In genomic region chr10:131387018-131387529, GRCh38 we compare ENCODE assay signal across 17 cellular contexts.
DNase-seq lines count a peak whose midpoint lies in the region; ATAC-seq and TF ChIP-seq lines count a peak whose summit lies in the region.
"Had no signal": no experiment of that assay in that cellular context is flagged by ENCODE, and none has a peak within 500 bp of the region (broad histone marks: within the 10 kb centered on the region; RNA-seq: fewer than 3 reads in every experiment).

No MANE protein-coding gene starts in this region.

- H3F3A ChIP-seq in GM23338 (replicated peaks; ENCODE audit: low read depth) = no peaks in the 10 kb centered on the region

- H3K4me2 ChIP-seq in GM23338 = no peak overlapping the region
- H3K4me2 ChIP-seq in neuronal stem cell (ENCODE audit: insufficient read depth, low read length, poor library complexity, severe bottlenecking) = no peak overlapping the region
- H3K4me2 ChIP-seq: A549 had no signal

- TF ChIP-seq CTCF in GM23338 (conservative IDR thresholded peaks at IDR 0.05; ENCODE audit: low read depth in 2 of 2) (no peak), endodermal cell (conservative IDR thresholded peaks at IDR 0.05) (no peak), gastrocnemius medialis (IDR thresholded peaks at IDR 0.05 in 4 of 5, conservative IDR thresholded peaks at IDR 0.05 in 1 of 5) (no peak), gastroesophageal sphincter (IDR thresholded peaks at IDR 0.05) (no peak)

- no peak overlapping the region for H2BK12ac ChIP-seq in neuronal stem cell (ENCODE audit: low read length)

- H3K27me3 Mint-ChIP-seq in GM23338 (ENCODE audit: insufficient read depth, low read depth, poor library complexity) = peaks cover 4% of the 10 kb centered on the region
- peaks cover 30% of the 10 kb centered on the region for H3K27me3 Mint-ChIP-seq in endodermal cell (ENCODE audit: insufficient read depth)

- H3K79me1 ChIP-seq in neuronal stem cell (ENCODE audit: low read depth, low read length) = no peaks in the 10 kb centered on the region

- peak; percentile 6 for DNase-seq in GM23338 (ENCODE audit: low spot score)
- DNase-seq in H7 = peak; percentile 72
- peak; percentile 53 for DNase-seq in endodermal cell
- no peak for DNase-seq in neuronal stem cell (ENCODE audit: low spot score)
- DNase-seq in CD1c-positive myeloid dendritic cell (ENCODE audit: extremely low spot score) = no peak
- DNase-seq in gastrocnemius medialis = no peak
- DNase-seq: BE2C; CD8-positive, alpha-beta T cell; COR-L47; DMS153; DND-41; GDM1; IMR-90 had no signal

- H3K27me3 ChIP-seq in GM23338 (ENCODE audit: insufficient read depth) = no peaks in the 10 kb centered on the region
- H3K27me3 ChIP-seq in H7 (ENCODE audit: control insufficient read depth, insufficient read depth, low read length) = 0 out of 2 replicates have a peak, but pooled peaks cover 1% of the 10 kb centered on the region
- H3K27me3 ChIP-seq in endodermal cell (ENCODE audit: control insufficient read depth, insufficient read depth, low read length, poor library complexity, severe bottlenecking) = no peaks in the 10 kb centered on the region
- no peaks in the 10 kb centered on the region for H3K27me3 ChIP-seq in neuronal stem cell (ENCODE audit: control insufficient read depth in 3 of 3, insufficient read depth in 3 of 3, low read depth in 1 of 3, low read length in 3 of 3)
- no peaks in the 10 kb centered on the region for H3K27me3 ChIP-seq in gastrocnemius medialis
- H3K27me3 ChIP-seq in gastroesophageal sphincter = peaks cover 28% of the 10 kb centered on the region
- H3K27me3 ChIP-seq: BE2C had no signal

- H3K4me3 ChIP-seq in GM23338 (no peak overlapping the region), H7 (ENCODE audit: insufficient read depth, low read depth, low read length) (no peak overlapping the region), endodermal cell (ENCODE audit: low read length) (no peak overlapping the region), neuronal stem cell (ENCODE audit: low read length in 2 of 2) (no peak overlapping the region), gastrocnemius medialis (no peak overlapping the region), gastroesophageal sphincter (no peak overlapping the region)
- H3K4me3 ChIP-seq: A549 had no signal

- no peaks in the 10 kb centered on the region for H4K20me1 ChIP-seq in GM23338 (replicated peaks; ENCODE audit: insufficient read depth)

- no peak overlapping the region for H2BK120ac ChIP-seq in neuronal stem cell (ENCODE audit: low read depth, low read length)

- no peak overlapping the region for H3K4ac ChIP-seq in neuronal stem cell (ENCODE audit: low read length)

- H3K9ac ChIP-seq in endodermal cell (ENCODE audit: extremely low read depth, low read length, poor library complexity, severe bottlenecking) (no peak overlapping the region), neuronal stem cell (ENCODE audit: low read depth, low read length, poor library complexity) (no peak overlapping the region)

- H3K23ac ChIP-seq in neuronal stem cell (ENCODE audit: low read depth, low read length, poor library complexity) = no peak overlapping the region

- 38 to 52% methylated on average over 9 to 11 of the region's 11 CpGs for WGBS in endodermal cell (ENCODE audit: insufficient coverage in 1 of 2, insufficient read length in 1 of 2), 2 experiments
- WGBS in neuronal stem cell (ENCODE audit: extremely low coverage in 2 of 2, insufficient read length in 2 of 2, insufficient replicate concordance in 1 of 2), 2 donors = no CpG with 5 or more reads among the region's 11 CpGs
- 29 to 31% methylated on average over 5 to 11 of the region's 11 CpGs for WGBS in gastroesophageal sphincter (ENCODE audit: low coverage in 1 of 2), 2 donors

- TF ChIP-seq POLR2A in gastrocnemius medialis (IDR thresholded peaks at IDR 0.05) (no peak), gastroesophageal sphincter (IDR thresholded peaks at IDR 0.05) (no peak)

- H2AFZ ChIP-seq in GM23338 (no peak overlapping the region), neuronal stem cell (ENCODE audit: low read length) (no peak overlapping the region)

- H3K36me3 ChIP-seq in GM23338 (ENCODE audit: insufficient read depth) = no peaks in the 10 kb centered on the region
- H3K36me3 ChIP-seq in H7 (replicated peaks; ENCODE audit: control insufficient read depth, insufficient read depth, low read length) = no peaks in the 10 kb centered on the region
- no peaks in the 10 kb centered on the region for H3K36me3 ChIP-seq in endodermal cell (ENCODE audit: control insufficient read depth, insufficient read depth, low read length)
- H3K36me3 ChIP-seq in neuronal stem cell (replicated peaks in 1 of 2; ENCODE audit: control insufficient read depth in 2 of 2, insufficient read depth in 2 of 2, low read length in 2 of 2) = no peaks in the 10 kb centered on the region
- no peaks in the 10 kb centered on the region for H3K36me3 ChIP-seq in gastrocnemius medialis
- no peaks in the 10 kb centered on the region for H3K36me3 ChIP-seq in gastroesophageal sphincter
- H3K36me3 ChIP-seq: BE2C had no signal

- peaks cover 26% of the 10 kb centered on the region for H3K36me3 Mint-ChIP-seq in GM23338 (ENCODE audit: low read depth)
- H3K36me3 Mint-ChIP-seq in endodermal cell (ENCODE audit: low read depth) = no peaks in the 10 kb centered on the region
- H3K36me3 Mint-ChIP-seq: CD8-positive, alpha-beta T cell had no signal

- H3K9me3 Mint-ChIP-seq in GM23338 = peaks cover 95% of the 10 kb centered on the region
- no peaks in the 10 kb centered on the region for H3K9me3 Mint-ChIP-seq in endodermal cell
- H3K9me3 Mint-ChIP-seq: CD8-positive, alpha-beta T cell had no signal

- peak; percentile 63 for ATAC-seq in GM23338
- no peak for ATAC-seq in gastrocnemius medialis
- ATAC-seq in gastroesophageal sphincter = no peak
- ATAC-seq: A549; CD8-positive, alpha-beta T cell; HCT116 had no signal

- no peak for TF ChIP-seq EP300 in gastroesophageal sphincter (IDR thresholded peaks at IDR 0.05)

- intact Hi-C loops in gastrocnemius medialis (cut with DNase I; ENCODE audit: low total_unique reads) = no loop called here

- H2AK5ac ChIP-seq in neuronal stem cell (ENCODE audit: low read depth, low read length) = no peak overlapping the region

- no peaks in the 10 kb centered on the region for H3K9me2 ChIP-seq in GM23338 (ENCODE audit: insufficient read depth)

- H3K4me1 ChIP-seq in GM23338 (ENCODE audit: insufficient read depth) (no peaks in the 10 kb centered on the region), endodermal cell (ENCODE audit: control insufficient read depth, insufficient read depth, low read length) (no peaks in the 10 kb centered on the region), neuronal stem cell (ENCODE audit: control insufficient read depth in 2 of 2, insufficient read depth in 1 of 2, low read depth in 1 of 2, low read length in 2 of 2) (no peaks in the 10 kb centered on the region), gastrocnemius medialis (no peaks in the 10 kb centered on the region), gastroesophageal sphincter (no peaks in the 10 kb centered on the region)
- H3K4me1 ChIP-seq: A549, BE2C had no signal

- peak overlapping the region; percentile 54 for H2BK15ac ChIP-seq in neuronal stem cell (ENCODE audit: low read length)

- peak overlapping the region; percentile 11 for H3K14ac ChIP-seq in neuronal stem cell (ENCODE audit: low read length)

- H3K4me3 Mint-ChIP-seq in GM23338 (no peak overlapping the region), endodermal cell (no peak overlapping the region)
- H3K4me3 Mint-ChIP-seq: CD8-positive, alpha-beta T cell had no signal

- no peak overlapping the region for H3K27ac Mint-ChIP-seq in GM23338
- no peak overlapping the region for H3K27ac Mint-ChIP-seq in endodermal cell
- H3K27ac Mint-ChIP-seq: CD8-positive, alpha-beta T cell had no signal

- no peak overlapping the region for H3K27ac ChIP-seq in GM23338 (ENCODE audit: low read depth)
- H3K27ac ChIP-seq in endodermal cell (ENCODE audit: low read depth, low read length) = no peak overlapping the region
- no peak overlapping the region for H3K27ac ChIP-seq in neuronal stem cell (replicated peaks; ENCODE audit: low read length)
- H3K27ac ChIP-seq in gastrocnemius medialis = no peak overlapping the region
- H3K27ac ChIP-seq in gastroesophageal sphincter = no peak overlapping the region
- H3K27ac ChIP-seq: A549, C4-2B had no signal

- H3K18ac ChIP-seq in neuronal stem cell (ENCODE audit: low read length) = no peak overlapping the region

- H4K8ac ChIP-seq in neuronal stem cell (ENCODE audit: low read depth, low read length) = no peak overlapping the region

- H3K79me2 ChIP-seq in GM23338 (replicated peaks; ENCODE audit: insufficient read depth) = no peaks in the 10 kb centered on the region

- H3K9me3 ChIP-seq in endodermal cell (ENCODE audit: control insufficient read depth, low read length) (no peaks in the 10 kb centered on the region), neuronal stem cell (replicated peaks in 1 of 2; ENCODE audit: control insufficient read depth in 2 of 2, insufficient read depth in 1 of 2, low read depth in 1 of 2, low read length in 2 of 2) (no peaks in the 10 kb centered on the region), gastrocnemius medialis (no peaks in the 10 kb centered on the region), gastroesophageal sphincter (no peaks in the 10 kb centered on the region)
- H3K9me3 ChIP-seq: A549, BE2C had no signal

- no peak overlapping the region for H2BK5ac ChIP-seq in neuronal stem cell (ENCODE audit: low read length)

- H3K4me1 Mint-ChIP-seq in GM23338 (peaks cover 2% of the 10 kb centered on the region; the same call in 1 of the 3 replicates), endodermal cell (no peaks in the 10 kb centered on the region)

- in situ Hi-C loops in gastrocnemius medialis (cut with MboI; ENCODE audit: low sequenced_read_pairs in 4 of 4) = no loop called here

- no peak overlapping the region for H4K91ac ChIP-seq in neuronal stem cell (ENCODE audit: low read depth, low read length, poor library complexity)

TF ChIP-seq in GM23338, 12 proteins besides CTCF, POLR2A, EP300 and RAD21 (continues in another document):
- TF ChIP-seq ZNF114 (CRISPR knock-in tag; IDR thresholded peaks at IDR 0.05) = no peak
- no peak for TF ChIP-seq EZH2phosphoT487 (IDR thresholded peaks at IDR 0.05; ENCODE audit: unreplicated experiment)
- no peak for TF ChIP-seq CREB1 (CRISPR knock-in tag; IDR thresholded peaks at IDR 0.05; ENCODE audit: low read depth)
- no peak for TF ChIP-seq STAT1 (IDR thresholded peaks at IDR 0.05; ENCODE audit: unreplicated experiment)
- no peak for TF ChIP-seq POLR2AphosphoS5 (IDR thresholded peaks at IDR 0.05; ENCODE audit: low read depth)
- TF ChIP-seq ZNF331 (CRISPR knock-in tag; IDR thresholded peaks at IDR 0.05; ENCODE audit: low read depth) = no peak

Comparison
In these comparisons a context has a peak if more than half of its experiments do, and no peak if none do; other contexts are left out.
1. DNase-seq: peak in GM23338 (single experiment), H7 (single experiment) and endodermal cell (single experiment); none in neuronal stem cell (single experiment), CD1c-positive myeloid dendritic cell (single experiment) and gastrocnemius medialis (0 of 2).